Comparison of ENCODE assay signal across 33 cellular contexts in the genomic region with DNA sequence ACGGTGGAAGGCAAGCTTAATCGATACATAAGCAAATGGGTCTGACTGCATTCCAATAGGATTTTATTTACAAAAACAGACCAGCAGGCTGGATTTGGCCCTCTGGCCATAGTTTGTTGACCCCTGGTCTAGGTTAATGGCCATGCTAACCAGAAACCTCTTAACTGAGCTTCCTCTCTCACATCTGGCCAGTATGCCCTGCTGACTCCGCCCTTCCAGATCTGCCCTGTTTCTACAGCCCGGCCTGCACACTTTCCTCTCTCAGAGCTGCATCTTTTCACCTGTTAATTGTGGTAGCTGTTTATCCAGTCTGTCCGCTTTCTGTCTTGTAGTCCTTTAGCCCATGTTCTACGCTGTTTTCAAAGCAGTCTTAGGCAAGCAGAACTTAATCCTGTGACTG. TPM values are rescaled to one million over a fixed set of nuclear protein-coding genes. Genes with fewer than 3 reads are reported as not detected.
"Had no signal": no experiment of that assay in that cellular context is flagged by ENCODE, and none has a peak within 500 bp of the region (broad histone marks: within the 10 kb centered on the region; RNA-seq: fewer than 3 reads in every experiment).

No MANE protein-coding gene starts in this region.

- H3K36me3 ChIP-seq: adrenal gland, brain microvascular endothelial cell, heart left ventricle, transverse colon, uterus had no signal

- H3K27ac ChIP-seq: adrenal gland, brain microvascular endothelial cell, coronary artery, dorsolateral prefrontal cortex, foreskin keratinocyte, heart left ventricle, skin epidermis, testis, transverse colon, uterus, VCaP had no signal

- H3K27me3 ChIP-seq: adrenal gland, brain microvascular endothelial cell, dorsolateral prefrontal cortex, foreskin keratinocyte, heart left ventricle, testis, transverse colon, uterus had no signal

- DNase-seq: activated CD4-positive, alpha-beta T cell treated with anti-CD3 and anti-CD28 coated beads for 48 hours; activated CD4-positive, alpha-beta T cell treated with anti-CD3 and anti-CD28 coated beads, Interleukin-2, amount 50 U/mL, for 48 hours; activated CD8-positive, alpha-beta memory T cell treated with anti-CD3 and anti-CD28 coated beads for 24 hours; activated effector memory CD4-positive, alpha-beta T cell treated with anti-CD3 and anti-CD28 coated beads, Interleukin-2, amount 50 U/mL, for 16 hours; activated naive CD4-positive, alpha-beta T cell treated with anti-CD3 and anti-CD28 coated beads for 36 hours; activated naive CD8-positive, alpha-beta T cell treated with anti-CD3 and anti-CD28 coated beads for 36 hours; activated T-cell treated with anti-CD3 and anti-CD28 coated beads, Interleukin-2, amount 50 U/mL, for 1 hour; adrenal gland; brain microvascular endothelial cell; dorsolateral prefrontal cortex; effector memory CD8-positive, alpha-beta T cell; foreskin keratinocyte; heart left ventricle; hypothalamus; left cardiac atrium; naive thymus-derived CD8-positive, alpha-beta T cell; stimulated activated CD4-positive, alpha-beta T cell treated with anti-CD3 and anti-CD28 coated beads, Interleukin-12 subunit alpha, Interleukin-12 subunit beta, amount 100 ng/mL, for 4 hours; stimulated activated CD4-positive, alpha-beta T cell treated with anti-CD3 and anti-CD28 coated beads, Interleukin-4, amount 100 ng/mL, for 1 hour; stimulated activated naive CD8-positive, alpha-beta T cell treated with anti-CD3 and anti-CD28 coated beads, Interleukin-15, Interleukin-2, amounts not matched to agents 100 U/mL and 50 U/mL, for 24 hours; T-helper 1 cell; testis; transverse colon; uterus had no signal

- H3K4me1 ChIP-seq: foreskin keratinocyte, testis, transverse colon, uterus had no signal

- H3K4me3 ChIP-seq: adrenal gland, coronary artery, dorsolateral prefrontal cortex, heart left ventricle, skin epidermis, testis, transverse colon, uterus had no signal

- FAIRE-seq: astrocyte, islet of Langerhans, TTC549 had no signal

- ATAC-seq: activated CD4-positive, CD25-positive, alpha-beta regulatory T cell treated with anti-CD3 and anti-CD28 coated beads, Interleukin-2, amount 50 U/mL, for 24 hours; effector memory CD8-positive, alpha-beta T cell; foreskin keratinocyte; heart left ventricle; left cardiac atrium; naive thymus-derived CD8-positive, alpha-beta T cell; sciatic nerve; stimulated activated naive CD8-positive, alpha-beta T cell treated with anti-CD3 and anti-CD28 coated beads, Interleukin-15, Interleukin-2, amounts not matched to agents 100 U/mL and 50 U/mL, for 24 hours had no signal

- H3K9me3 ChIP-seq: adrenal gland, heart left ventricle, testis, transverse colon, uterus had no signal

RNA-seq across cellular contexts. Expression of gene EDNRB, which starts 25.6 kb away (rescaled TPM):
- total RNA-seq: activated naive CD4-positive, alpha-beta T cell treated with anti-CD3 and anti-CD28 coated beads for 36 hours; activated naive CD8-positive, alpha-beta T cell treated with anti-CD3 and anti-CD28 coated beads for 36 hours; activated T-helper 1 cell treated with anti-CD3 and anti-CD28 coated beads, Interleukin-12 subunit alpha, Interleukin-12 subunit beta, Interleukin-2, Interleukin-4 antibody, amounts not matched to agents 30 ng/mL and 10 ng/mL and 1 ng/mL, durations not matched to agents 14 hours and 24 hours and 36 hours; foreskin keratinocyte; naive thymus-derived CD8-positive, alpha-beta T cell; osteocyte had no signal
- polyA plus RNA-seq: foreskin keratinocyte; naive thymus-derived CD8-positive, alpha-beta T cell had no signal
